1 cellular context compared by ENCODE assay signal in the genomic region with DNA sequence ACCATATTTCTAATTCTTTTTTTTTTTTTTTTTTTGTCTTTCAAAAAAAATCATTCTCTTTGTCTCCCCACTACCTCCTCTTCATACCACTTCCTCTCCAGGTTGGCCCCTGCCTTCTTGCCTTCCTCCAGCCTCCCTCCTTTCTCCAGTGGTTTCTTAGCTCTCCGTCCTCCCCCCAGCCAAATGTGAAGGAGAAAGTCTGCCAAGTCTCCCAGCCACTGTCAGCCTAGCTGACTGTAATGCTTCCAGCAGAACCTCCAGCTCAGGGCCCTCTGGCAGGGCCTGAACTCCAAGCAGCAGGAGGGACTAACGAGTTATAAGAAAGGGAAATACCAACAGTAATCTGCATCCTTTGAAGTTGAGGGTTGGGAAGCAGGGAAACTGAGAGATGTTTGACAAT.
A peak's percentile ranks its signal among the peaks of the same experiment; 100 is the strongest.
TF ChIP-seq lines count a peak whose summit lies in the region.

No MANE protein-coding gene starts in this region.

TF ChIP-seq in H1, 55 proteins besides CTCF, POLR2A, EP300 and RAD21:
- TF ChIP-seq, protein P1, sequence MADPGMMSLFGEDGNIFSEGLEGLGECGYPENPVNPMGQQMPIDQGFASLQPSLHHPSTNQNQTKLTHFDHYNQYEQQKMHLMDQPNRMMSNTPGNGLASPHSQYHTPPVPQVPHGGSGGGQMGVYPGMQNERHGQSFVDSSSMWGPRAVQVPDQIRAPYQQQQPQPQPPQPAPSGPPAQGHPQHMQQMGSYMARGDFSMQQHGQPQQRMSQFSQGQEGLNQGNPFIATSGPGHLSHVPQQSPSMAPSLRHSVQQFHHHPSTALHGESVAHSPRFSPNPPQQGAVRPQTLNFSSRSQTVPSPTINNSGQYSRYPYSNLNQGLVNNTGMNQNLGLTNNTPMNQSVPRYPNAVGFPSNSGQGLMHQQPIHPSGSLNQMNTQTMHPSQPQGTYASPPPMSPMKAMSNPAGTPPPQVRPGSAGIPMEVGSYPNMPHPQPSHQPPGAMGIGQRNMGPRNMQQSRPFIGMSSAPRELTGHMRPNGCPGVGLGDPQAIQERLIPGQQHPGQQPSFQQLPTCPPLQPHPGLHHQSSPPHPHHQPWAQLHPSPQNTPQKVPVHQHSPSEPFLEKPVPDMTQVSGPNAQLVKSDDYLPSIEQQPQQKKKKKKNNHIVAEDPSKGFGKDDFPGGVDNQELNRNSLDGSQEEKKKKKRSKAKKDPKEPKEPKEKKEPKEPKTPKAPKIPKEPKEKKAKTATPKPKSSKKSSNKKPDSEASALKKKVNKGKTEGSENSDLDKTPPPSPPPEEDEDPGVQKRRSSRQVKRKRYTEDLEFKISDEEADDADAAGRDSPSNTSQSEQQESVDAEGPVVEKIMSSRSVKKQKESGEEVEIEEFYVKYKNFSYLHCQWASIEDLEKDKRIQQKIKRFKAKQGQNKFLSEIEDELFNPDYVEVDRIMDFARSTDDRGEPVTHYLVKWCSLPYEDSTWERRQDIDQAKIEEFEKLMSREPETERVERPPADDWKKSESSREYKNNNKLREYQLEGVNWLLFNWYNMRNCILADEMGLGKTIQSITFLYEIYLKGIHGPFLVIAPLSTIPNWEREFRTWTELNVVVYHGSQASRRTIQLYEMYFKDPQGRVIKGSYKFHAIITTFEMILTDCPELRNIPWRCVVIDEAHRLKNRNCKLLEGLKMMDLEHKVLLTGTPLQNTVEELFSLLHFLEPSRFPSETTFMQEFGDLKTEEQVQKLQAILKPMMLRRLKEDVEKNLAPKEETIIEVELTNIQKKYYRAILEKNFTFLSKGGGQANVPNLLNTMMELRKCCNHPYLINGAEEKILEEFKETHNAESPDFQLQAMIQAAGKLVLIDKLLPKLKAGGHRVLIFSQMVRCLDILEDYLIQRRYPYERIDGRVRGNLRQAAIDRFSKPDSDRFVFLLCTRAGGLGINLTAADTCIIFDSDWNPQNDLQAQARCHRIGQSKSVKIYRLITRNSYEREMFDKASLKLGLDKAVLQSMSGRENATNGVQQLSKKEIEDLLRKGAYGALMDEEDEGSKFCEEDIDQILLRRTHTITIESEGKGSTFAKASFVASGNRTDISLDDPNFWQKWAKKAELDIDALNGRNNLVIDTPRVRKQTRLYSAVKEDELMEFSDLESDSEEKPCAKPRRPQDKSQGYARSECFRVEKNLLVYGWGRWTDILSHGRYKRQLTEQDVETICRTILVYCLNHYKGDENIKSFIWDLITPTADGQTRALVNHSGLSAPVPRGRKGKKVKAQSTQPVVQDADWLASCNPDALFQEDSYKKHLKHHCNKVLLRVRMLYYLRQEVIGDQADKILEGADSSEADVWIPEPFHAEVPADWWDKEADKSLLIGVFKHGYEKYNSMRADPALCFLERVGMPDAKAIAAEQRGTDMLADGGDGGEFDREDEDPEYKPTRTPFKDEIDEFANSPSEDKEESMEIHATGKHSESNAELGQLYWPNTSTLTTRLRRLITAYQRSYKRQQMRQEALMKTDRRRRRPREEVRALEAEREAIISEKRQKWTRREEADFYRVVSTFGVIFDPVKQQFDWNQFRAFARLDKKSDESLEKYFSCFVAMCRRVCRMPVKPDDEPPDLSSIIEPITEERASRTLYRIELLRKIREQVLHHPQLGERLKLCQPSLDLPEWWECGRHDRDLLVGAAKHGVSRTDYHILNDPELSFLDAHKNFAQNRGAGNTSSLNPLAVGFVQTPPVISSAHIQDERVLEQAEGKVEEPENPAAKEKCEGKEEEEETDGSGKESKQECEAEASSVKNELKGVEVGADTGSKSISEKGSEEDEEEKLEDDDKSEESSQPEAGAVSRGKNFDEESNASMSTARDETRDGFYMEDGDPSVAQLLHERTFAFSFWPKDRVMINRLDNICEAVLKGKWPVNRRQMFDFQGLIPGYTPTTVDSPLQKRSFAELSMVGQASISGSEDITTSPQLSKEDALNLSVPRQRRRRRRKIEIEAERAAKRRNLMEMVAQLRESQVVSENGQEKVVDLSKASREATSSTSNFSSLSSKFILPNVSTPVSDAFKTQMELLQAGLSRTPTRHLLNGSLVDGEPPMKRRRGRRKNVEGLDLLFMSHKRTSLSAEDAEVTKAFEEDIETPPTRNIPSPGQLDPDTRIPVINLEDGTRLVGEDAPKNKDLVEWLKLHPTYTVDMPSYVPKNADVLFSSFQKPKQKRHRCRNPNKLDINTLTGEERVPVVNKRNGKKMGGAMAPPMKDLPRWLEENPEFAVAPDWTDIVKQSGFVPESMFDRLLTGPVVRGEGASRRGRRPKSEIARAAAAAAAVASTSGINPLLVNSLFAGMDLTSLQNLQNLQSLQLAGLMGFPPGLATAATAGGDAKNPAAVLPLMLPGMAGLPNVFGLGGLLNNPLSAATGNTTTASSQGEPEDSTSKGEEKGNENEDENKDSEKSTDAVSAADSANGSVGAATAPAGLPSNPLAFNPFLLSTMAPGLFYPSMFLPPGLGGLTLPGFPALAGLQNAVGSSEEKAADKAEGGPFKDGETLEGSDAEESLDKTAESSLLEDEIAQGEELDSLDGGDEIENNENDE (IDR thresholded peaks at IDR 0.05; ENCODE audit: insufficient replicate concordance, low read length): peak; percentile 37
- TF ChIP-seq CTBP2 (IDR thresholded peaks at IDR 0.05; ENCODE audit: borderline replicate concordance, insufficient read depth, insufficient read length, low read length): peak; percentile 49
- TF ChIP-seq CREB1 (IDR thresholded peaks at IDR 0.05): no peak
- TF ChIP-seq TEAD4 (IDR thresholded peaks at IDR 0.05; ENCODE audit: low read depth, low read length): peak; percentile 33; the same call in 1 of the 2 replicates
- no peak for TF ChIP-seq YY1 (IDR thresholded peaks at IDR 0.05; ENCODE audit: low read depth, low read length)
